ENCODE assay signal across 8 cellular contexts in the genomic region with DNA sequence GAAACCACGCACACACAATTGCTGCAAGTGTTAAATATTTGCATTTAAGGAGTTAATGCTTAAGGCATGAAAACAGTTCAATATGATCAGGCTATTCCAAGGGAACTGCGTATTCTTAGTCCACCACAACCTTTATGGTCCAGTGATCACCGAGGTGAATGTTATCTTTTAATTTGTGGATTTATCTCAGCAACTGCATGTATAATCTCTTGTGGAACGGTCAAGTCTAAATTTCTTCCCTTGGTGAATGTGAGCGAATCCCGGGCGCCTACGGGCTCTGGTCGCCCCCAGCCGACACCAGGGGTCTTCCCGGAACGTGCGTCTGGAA. TPM values are rescaled to one million over a fixed set of nuclear protein-coding genes. Genes with fewer than 3 reads are reported as not detected.
DNase-seq lines count a peak whose midpoint lies in the region; ATAC-seq and TF ChIP-seq lines count a peak whose summit lies in the region.

No MANE protein-coding gene starts in this region.

- DNase-seq in SJCRH30 (no peak), fibroblast of peridontal ligament (ENCODE audit: extremely low read depth) (peak; percentile 11), psoas muscle (no peak), mucosa of gallbladder (ENCODE audit: low spot score) (no peak), dermis blood vessel endothelial cell (no peak), posterior vena cava (ENCODE audit: low spot score) (no peak)

- H3K4me3 ChIP-seq in GM08714 (ENCODE audit: low read length) (peak overlapping the region; percentile 87; the same call in 1 of the 2 replicates), SJCRH30 (peak overlapping the region; percentile 74), psoas muscle (peak overlapping the region; percentile 85)

- H3K9me3 ChIP-seq in SJCRH30 (replicated peaks) (no peaks in the 10 kb centered on the region), psoas muscle (no peaks in the 10 kb centered on the region)

- H3K36me3 ChIP-seq in SJCRH30 = peaks cover 3% of the 10 kb centered on the region; the same call in 1 of the 2 replicates
- H3K36me3 ChIP-seq in psoas muscle (ENCODE audit: insufficient read depth in 1 of 2, low read depth in 1 of 2) = no peaks in the 10 kb centered on the region

- TF ChIP-seq CTCF in psoas muscle (IDR thresholded peaks at IDR 0.05) = no peak

- ATAC-seq in psoas muscle (peak in 1 of 4 donors; percentile 0), GM18502 (IDR thresholded peaks at IDR 0.05; ENCODE audit: poor library complexity, unreplicated experiment) (no peak)

- H3K27me3 ChIP-seq in SJCRH30 = no peaks in the 10 kb centered on the region
- no peaks in the 10 kb centered on the region for H3K27me3 ChIP-seq in psoas muscle (ENCODE audit: insufficient read depth in 3 of 3, low read length in 2 of 3)

- H3K27ac ChIP-seq in SJCRH30 (peak overlapping the region; percentile 67), psoas muscle (peak overlapping the region; percentile 50)

- H3K4me1 ChIP-seq in SJCRH30 = no peaks in the 10 kb centered on the region
- peaks cover 7% of the 10 kb centered on the region for H3K4me1 ChIP-seq in psoas muscle

- intact Hi-C loops in psoas muscle (cut with DNase I) (loop anchor here in 1 of 2 donors (2.0 kb wide), 1 partner anchor 26 kb away; no protein-coding TSS in a partner anchor), posterior vena cava (cut with DNase I) (no loop called here)

- 3 to 6% (median 4%) methylated on average over 13 of the region's 13 CpGs for WGBS in psoas muscle, 3 donors

RNA-seq across cellular contexts. Expression of a gene that starts 1.0 kb away (rescaled TPM):
- not detected in 2 replicates for total RNA-seq in SJCRH30 (2014; rRNA removed; shearing (Covaris generic))
- under 1 TPM in 2 of 4 donors, not detected in 2; 0.25 to 0.46 TPM for total RNA-seq in psoas muscle
- polyA plus RNA-seq in psoas muscle = 1 to 10 TPM in 1 of 3 donors, under 1 TPM in 2; 0.08 to 1.2 (median 0.25) TPM
- total RNA-seq in mucosa of gallbladder = 11.1 TPM
- 2.4 and 5.4 TPM in 2 replicates for total RNA-seq in dermis blood vessel endothelial cell
- under 1 TPM; 0.28 to 0.29 TPM for total RNA-seq in posterior vena cava

RNA-seq across cellular contexts. Expression of a gene that starts 27.6 kb away (rescaled TPM):
- 17.6 and 20.7 TPM in 2 replicates for total RNA-seq in SJCRH30 (2014; rRNA removed; shearing (Covaris generic))
- total RNA-seq in psoas muscle (1 to 10 TPM; 5.7 to 7.2 (median 6.6) TPM), mucosa of gallbladder (22.7 TPM), dermis blood vessel endothelial cell (73.0 and 117 TPM in 2 replicates), posterior vena cava (10 to 100 TPM; 15.5 to 19.7 TPM)
- 10 to 100 TPM in 2 of 3 donors, 1 to 10 TPM in 1; 7.8 to 19.7 (median 17.8) TPM for polyA plus RNA-seq in psoas muscle

RNA-seq across cellular contexts. Expression of a gene that starts 27.8 kb away (rescaled TPM):
- total RNA-seq in SJCRH30 (2014; rRNA removed; shearing (Covaris generic)) = 12.7 and 14.1 TPM in 2 replicates
- total RNA-seq in psoas muscle (10 to 100 TPM; 12.6 to 21.5 (median 16.8) TPM), mucosa of gallbladder (24.5 TPM), dermis blood vessel endothelial cell (20.1 and 22.5 TPM in 2 replicates), posterior vena cava (10 to 100 TPM; 20.6 to 22.6 TPM)
- 10 to 100 TPM in 1 of 3 donors, 1 to 10 TPM in 2; 2.7 to 12.3 (median 3.2) TPM for polyA plus RNA-seq in psoas muscle
